In genomic region chr13:108915095-108915633, GRCh38 we compare ENCODE assay signal across 8 cellular contexts.
DNase-seq lines count a peak whose midpoint lies in the region; ATAC-seq and TF ChIP-seq lines count a peak whose summit lies in the region.

No MANE protein-coding gene starts in this region.

- H3K4me3 ChIP-seq in fibroblast of the aortic adventitia (ENCODE audit: low read depth, low read length) (peak overlapping the region; percentile 42), retinal pigment epithelial cell (ENCODE audit: low read length) (peak overlapping the region; percentile 19)

- peak overlapping the region; percentile 77 for H3K4me3 Mint-ChIP-seq in activated CD4-positive, alpha-beta T cell treated with anti-CD3 and anti-CD28 coated beads, Interleukin-2, amount 10 ng/mL, durations not matched to agents 24 days and 14 days
- no peak overlapping the region for H3K4me3 Mint-ChIP-seq in WTC11

- intact Hi-C loops in activated CD4-positive, alpha-beta T cell treated with anti-CD3 and anti-CD28 coated beads, Interleukin-2, amount 10 ng/mL, durations not matched to agents 24 days and 14 days (cut with micrococcal nuclease), result loop anchor here (1.0 to 5.0 kb wide), 4 partner anchors 46 to 871 kb away; partner anchors contain the start of genes ABHD13, IRS2, LIG4 and TNFSF13B

- no peak for DNase-seq in activated CD4-positive, alpha-beta T cell treated with anti-CD3 and anti-CD28 coated beads, Interleukin-2, amount 10 ng/mL, durations not matched to agents 24 days and 14 days
- DNase-seq in activated CD4-positive, alpha-beta T cell treated with anti-CD3 and anti-CD28 coated beads for 1 hour, result no peak
- DNase-seq in fibroblast of the aortic adventitia (ENCODE audit: low read depth) (peak; percentile 76), retinal pigment epithelial cell (ENCODE audit: low read depth) (no peak), WTC11 (ENCODE audit: low spot score) (no peak)

- CTCF ChIA-PET in WTC11 (lab: Charles Lee), result interaction anchor here (0.7 to 1.9 kb wide), 8 partner anchors 10 to 875 kb away, joined by 3 to 14 read pairs (median 4); no protein-coding TSS in a partner anchor

- peaks cover 27% of the 10 kb centered on the region for H3K4me1 Mint-ChIP-seq in activated CD4-positive, alpha-beta T cell treated with anti-CD3 and anti-CD28 coated beads, Interleukin-2, amount 10 ng/mL, durations not matched to agents 24 days and 14 days
- peaks cover 26% of the 10 kb centered on the region for H3K4me1 Mint-ChIP-seq in WTC11

- TF ChIP-seq CTCF in fibroblast of the aortic adventitia (IDR thresholded peaks at IDR 0.05; ENCODE audit: insufficient read depth, low read length) (peak; percentile 79), retinal pigment epithelial cell (conservative IDR thresholded peaks at IDR 0.05; ENCODE audit: low read depth, low read length) (peak; percentile 77), WTC11 (IDR thresholded peaks at IDR 0.05) (no peak)

- POLR2A ChIA-PET in WTC11 (lab: Charles Lee), result no interaction called here

- peaks cover 2% of the 10 kb centered on the region for H3K36me3 Mint-ChIP-seq in activated CD4-positive, alpha-beta T cell treated with anti-CD3 and anti-CD28 coated beads, Interleukin-2, amount 10 ng/mL, durations not matched to agents 24 days and 14 days (ENCODE audit: low read depth)
- H3K36me3 Mint-ChIP-seq in WTC11, result no peaks in the 10 kb centered on the region

- ATAC-seq in HG03064 (IDR thresholded peaks at IDR 0.05; ENCODE audit: low read depth, unreplicated experiment) (peak; percentile 27), SK-N-SH treated with all-trans-retinoic acid at 6 μM for 48 hours (peak; percentile 69), HG02884 (IDR thresholded peaks at IDR 0.05; ENCODE audit: unreplicated experiment) (no peak), WTC11 (no peak)

- H3K27me3 Mint-ChIP-seq in activated CD4-positive, alpha-beta T cell treated with anti-CD3 and anti-CD28 coated beads, Interleukin-2, amount 10 ng/mL, durations not matched to agents 24 days and 14 days, result peaks cover 19% of the 10 kb centered on the region
- no peaks in the 10 kb centered on the region for H3K27me3 Mint-ChIP-seq in WTC11 (ENCODE audit: low read depth)

- peak overlapping the region; percentile 93 for H3K27ac Mint-ChIP-seq in activated CD4-positive, alpha-beta T cell treated with anti-CD3 and anti-CD28 coated beads, Interleukin-2, amount 10 ng/mL, durations not matched to agents 24 days and 14 days
- H3K27ac Mint-ChIP-seq in WTC11, result no peak overlapping the region; the same call in 1 of the 2 replicates

- no peaks in the 10 kb centered on the region for H3K9me3 Mint-ChIP-seq in activated CD4-positive, alpha-beta T cell treated with anti-CD3 and anti-CD28 coated beads, Interleukin-2, amount 10 ng/mL, durations not matched to agents 24 days and 14 days
- no peaks in the 10 kb centered on the region; the same call in 1 of the 2 replicates for H3K9me3 Mint-ChIP-seq in WTC11

TF ChIP-seq in SK-N-SH treated with all-trans-retinoic acid at 6 μM for 48 hours, 23 proteins besides CTCF, POLR2A, EP300 and RAD21 (continues in another document):
- TF ChIP-seq ZNF565 (CRISPR knock-in tag; conservative IDR thresholded peaks at IDR 0.05; ENCODE audit: low read depth) (no peak), OSR1 (CRISPR knock-in tag; IDR thresholded peaks at IDR 0.05) (no peak), RARB (CRISPR knock-in tag; IDR thresholded peaks at IDR 0.05) (no peak), ZFP30 (CRISPR knock-in tag; IDR thresholded peaks at IDR 0.05) (no peak), PATZ1 (CRISPR knock-in tag; IDR thresholded peaks at IDR 0.05; ENCODE audit: borderline replicate concordance) (no peak), POU6F1 (CRISPR knock-in tag; IDR thresholded peaks at IDR 0.05; ENCODE audit: borderline replicate concordance, low read depth) (no peak), TCF4 (CRISPR knock-in tag; IDR thresholded peaks at IDR 0.05; ENCODE audit: borderline replicate concordance) (no peak)

TF ChIP-seq in WTC11, 78 proteins besides CTCF, POLR2A, EP300 and RAD21:
- TF ChIP-seq SOX15 (CRISPR knock-in tag; IDR thresholded peaks at IDR 0.05) (no peak), MAX (CRISPR knock-in tag; IDR thresholded peaks at IDR 0.05) (no peak), ARID4B (CRISPR knock-in tag; IDR thresholded peaks at IDR 0.05; ENCODE audit: borderline replicate concordance) (no peak), FOXP1 (CRISPR knock-in tag; IDR thresholded peaks at IDR 0.05; ENCODE audit: borderline replicate concordance) (no peak)
- TF ChIP-seq, protein P1, sequence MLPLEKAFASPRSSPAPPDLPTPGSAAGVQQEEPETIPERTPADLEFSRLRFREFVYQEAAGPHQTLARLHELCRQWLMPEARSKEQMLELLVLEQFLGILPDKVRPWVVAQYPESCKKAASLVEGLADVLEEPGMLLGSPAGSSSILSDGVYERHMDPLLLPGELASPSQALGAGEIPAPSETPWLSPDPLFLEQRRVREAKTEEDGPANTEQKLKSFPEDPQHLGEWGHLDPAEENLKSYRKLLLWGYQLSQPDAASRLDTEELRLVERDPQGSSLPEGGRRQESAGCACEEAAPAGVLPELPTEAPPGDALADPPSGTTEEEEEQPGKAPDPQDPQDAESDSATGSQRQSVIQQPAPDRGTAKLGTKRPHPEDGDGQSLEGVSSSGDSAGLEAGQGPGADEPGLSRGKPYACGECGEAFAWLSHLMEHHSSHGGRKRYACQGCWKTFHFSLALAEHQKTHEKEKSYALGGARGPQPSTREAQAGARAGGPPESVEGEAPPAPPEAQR (CRISPR knock-in tag; IDR thresholded peaks at IDR 0.05), result no peak

Comparison
In these comparisons a context has a peak if more than half of its experiments do, and no peak if none do; other contexts are left out.
1. ATAC-seq: peak in HG03064 (single experiment) and SK-N-SH treated with all-trans-retinoic acid at 6 μM for 48 hours (single experiment); none in HG02884 (single experiment) and WTC11 (single experiment).